Comparison of ENCODE assay signal across 19 cellular contexts in genomic region chr19:40356681-40357595, GRCh38. TPM values are rescaled to one million over a fixed set of nuclear protein-coding genes. Genes with fewer than 3 reads are reported as not detected.
DNase-seq lines count a peak whose midpoint lies in the region; ATAC-seq and TF ChIP-seq lines count a peak whose summit lies in the region.
"Had no signal": no experiment of that assay in that cellular context is flagged by ENCODE, and none has a peak within 500 bp of the region (broad histone marks: within the 10 kb centered on the region; RNA-seq: fewer than 3 reads in every experiment).

No MANE protein-coding gene starts in this region.

- H3K4me3 ChIP-seq in GM23338: no peak overlapping the region
- no peak overlapping the region for H3K4me3 ChIP-seq in astrocyte of the spinal cord (ENCODE audit: low read depth, low read length)
- no peak overlapping the region for H3K4me3 ChIP-seq in mesenchymal stem cell (ENCODE audit: insufficient read depth in 1 of 2, low read depth in 1 of 2, low read length in 2 of 2)
- H3K4me3 ChIP-seq in Karpas-422 (ENCODE audit: low read length): no peak overlapping the region
- H3K4me3 ChIP-seq: testis had no signal

- no peak overlapping the region for H3K14ac ChIP-seq in mesenchymal stem cell (ENCODE audit: low read length in 2 of 2)

- H3K9me3 Mint-ChIP-seq in CD14-positive monocyte (peaks cover 0 to 4% (median 0%) of the 10 kb centered on the region in 7 donors), GM23338 (no peaks in the 10 kb centered on the region)
- no peaks in the 10 kb centered on the region for H3K9me3 Mint-ChIP-seq in activated naive CD4-positive, alpha-beta T cell treated with anti-CD3 and anti-CD28 coated beads, Interleukin-2, amount 10 ng/mL, durations not matched to agents 7 days and 5 days
- H3K9me3 Mint-ChIP-seq in natural killer cell treated with Interleukin-12 subunit alpha and Interleukin-12 subunit beta and Interleukin-15 and Interleukin-18, amount 100 ng/mL, for 72 hours: no peaks in the 10 kb centered on the region
- H3K9me3 Mint-ChIP-seq: activated T-helper 1 cell treated with anti-CD3 and anti-CD28 coated beads, Interleukin-12 subunit alpha, Interleukin-12 subunit beta, Interleukin-2, Interleukin-4 antibody, amounts not matched to agents 30 ng/mL and 10 ng/mL and 1 ng/mL, durations not matched to agents 14 hours and 24 hours and 36 hours had no signal

- H3K4ac ChIP-seq in mesenchymal stem cell (ENCODE audit: low read depth in 1 of 2, low read length in 2 of 2): no peak overlapping the region

- intact Hi-C loops in CD14-positive monocyte (cut with micrococcal nuclease): no loop called here

- in situ Hi-C loops in astrocyte of the spinal cord (cut with HindIII; ENCODE audit: low sequenced_read_pairs): no loop called here

- no peaks in the 10 kb centered on the region; the same call in 1 of the 2 replicates for H4K20me1 ChIP-seq in GM23338 (replicated peaks; ENCODE audit: insufficient read depth)
- H4K20me1 ChIP-seq in Karpas-422 (ENCODE audit: insufficient read depth, low read depth, low read length): no peaks in the 10 kb centered on the region

- TF ChIP-seq CTCF in CD14-positive monocyte (IDR thresholded peaks at IDR 0.05): no peak
- TF ChIP-seq CTCF in GM23338 (conservative IDR thresholded peaks at IDR 0.05; ENCODE audit: low read depth in 2 of 2): no peak
- TF ChIP-seq CTCF in astrocyte of the spinal cord (IDR thresholded peaks at IDR 0.05; ENCODE audit: low read depth, low read length): no peak

- H4K8ac ChIP-seq in mesenchymal stem cell (ENCODE audit: low read length): peak overlapping the region; percentile 7

- peaks cover 63% of the 10 kb centered on the region for H3K4me1 Mint-ChIP-seq in CD14-positive monocyte
- peaks cover 22% of the 10 kb centered on the region for H3K4me1 Mint-ChIP-seq in GM23338
- H3K4me1 Mint-ChIP-seq in activated naive CD4-positive, alpha-beta T cell treated with anti-CD3 and anti-CD28 coated beads, Interleukin-2, amount 10 ng/mL, durations not matched to agents 7 days and 5 days: peaks cover 3% of the 10 kb centered on the region
- H3K4me1 Mint-ChIP-seq in natural killer cell treated with Interleukin-12 subunit alpha and Interleukin-12 subunit beta and Interleukin-15 and Interleukin-18, amount 100 ng/mL, for 72 hours (ENCODE audit: low read depth in 2 of 2): peaks cover 0 to 23% of the 10 kb centered on the region in 2 donors

- no peak overlapping the region for H2BK12ac ChIP-seq in mesenchymal stem cell (ENCODE audit: low read length in 2 of 2)

- H3K36me3 Mint-ChIP-seq in CD14-positive monocyte (peaks cover 13 to 34% of the 10 kb centered on the region in 2 donors), GM23338 (ENCODE audit: low read depth) (no peaks in the 10 kb centered on the region)
- H3K36me3 Mint-ChIP-seq in activated naive CD4-positive, alpha-beta T cell treated with anti-CD3 and anti-CD28 coated beads, Interleukin-2, amount 10 ng/mL, durations not matched to agents 7 days and 5 days: no peaks in the 10 kb centered on the region
- H3K36me3 Mint-ChIP-seq in natural killer cell treated with Interleukin-12 subunit alpha and Interleukin-12 subunit beta and Interleukin-15 and Interleukin-18, amount 100 ng/mL, for 72 hours: no peaks in the 10 kb centered on the region

- CTCF ChIA-PET in activated naive CD4-positive, alpha-beta T cell treated with anti-CD3 and anti-CD28 coated beads, Interleukin-2, amount 10 ng/mL, durations not matched to agents 7 days and 5 days (lab: Charles Lee): no interaction called here

- H3K27ac Mint-ChIP-seq in CD14-positive monocyte (peak overlapping the region; percentile 3 to 98 (median 74)), GM23338 (peak overlapping the region; percentile 6; the same call in 1 of the 2 replicates)
- H3K27ac Mint-ChIP-seq in activated naive CD4-positive, alpha-beta T cell treated with anti-CD3 and anti-CD28 coated beads, Interleukin-2, amount 10 ng/mL, durations not matched to agents 7 days and 5 days: no peak overlapping the region
- H3K27ac Mint-ChIP-seq in natural killer cell treated with Interleukin-12 subunit alpha and Interleukin-12 subunit beta and Interleukin-15 and Interleukin-18, amount 100 ng/mL, for 72 hours: no peak overlapping the region
- H3K27ac Mint-ChIP-seq: activated T-helper 1 cell treated with anti-CD3 and anti-CD28 coated beads, Interleukin-12 subunit alpha, Interleukin-12 subunit beta, Interleukin-2, Interleukin-4 antibody, amounts not matched to agents 30 ng/mL and 10 ng/mL and 1 ng/mL, durations not matched to agents 14 hours and 24 hours and 36 hours had no signal

- no peaks in the 10 kb centered on the region for H3K9me2 ChIP-seq in GM23338 (ENCODE audit: insufficient read depth)
- H3K9me2 ChIP-seq in Karpas-422 (replicated peaks; ENCODE audit: insufficient read depth, low read length): no peaks in the 10 kb centered on the region

- H3F3A ChIP-seq in GM23338 (replicated peaks; ENCODE audit: low read depth): no peaks in the 10 kb centered on the region

- H2AK5ac ChIP-seq in mesenchymal stem cell (ENCODE audit: low read length, severe bottlenecking): no peak overlapping the region

- no peak overlapping the region for H3K4me3 Mint-ChIP-seq in CD14-positive monocyte
- H3K4me3 Mint-ChIP-seq in GM23338: no peak overlapping the region
- no peak overlapping the region for H3K4me3 Mint-ChIP-seq in activated naive CD4-positive, alpha-beta T cell treated with anti-CD3 and anti-CD28 coated beads, Interleukin-2, amount 10 ng/mL, durations not matched to agents 7 days and 5 days
- no peak overlapping the region for H3K4me3 Mint-ChIP-seq in natural killer cell treated with Interleukin-12 subunit alpha and Interleukin-12 subunit beta and Interleukin-15 and Interleukin-18, amount 100 ng/mL, for 72 hours
- H3K4me3 Mint-ChIP-seq: activated T-helper 1 cell treated with anti-CD3 and anti-CD28 coated beads, Interleukin-12 subunit alpha, Interleukin-12 subunit beta, Interleukin-2, Interleukin-4 antibody, amounts not matched to agents 30 ng/mL and 10 ng/mL and 1 ng/mL, durations not matched to agents 14 hours and 24 hours and 36 hours had no signal

- H3K27ac ChIP-seq in GM23338 (ENCODE audit: low read depth) (no peak overlapping the region), mesenchymal stem cell (ENCODE audit: low read length, poor library complexity, severe bottlenecking) (no peak overlapping the region), Karpas-422 (ENCODE audit: low read length) (no peak overlapping the region)
- H3K27ac ChIP-seq: testis had no signal

- no peak overlapping the region for H3K18ac ChIP-seq in mesenchymal stem cell (ENCODE audit: low read depth in 1 of 2, low read length in 2 of 2)

- H3K4me2 ChIP-seq in GM23338 (no peak overlapping the region), mesenchymal stem cell (ENCODE audit: low read length, poor library complexity, severe bottlenecking) (no peak overlapping the region), Karpas-422 (ENCODE audit: low read depth, low read length, poor library complexity, severe bottlenecking) (no peak overlapping the region)

- no peak for DNase-seq in CD14-positive monocyte (ENCODE audit: low spot score)
- no peak for DNase-seq in GM23338 (ENCODE audit: low spot score)
- peak; percentile 55 for DNase-seq in astrocyte of the spinal cord (ENCODE audit: low read depth, low spot score)
- DNase-seq in mesenchymal stem cell: no peak
- DNase-seq in Karpas-422: no peak
- no peak for DNase-seq in activated naive CD4-positive, alpha-beta T cell treated with anti-CD3 and anti-CD28 coated beads, Interleukin-2, amount 10 ng/mL, durations not matched to agents 7 days and 5 days
- DNase-seq in natural killer cell treated with Interleukin-12 subunit alpha and Interleukin-12 subunit beta and Interleukin-15 and Interleukin-18, amount 100 ng/mL, for 72 hours (ENCODE audit: low spot score): no peak
- DNase-seq: Caco-2; foreskin melanocyte; GDM1; HCEC 1CT; NCI-H1436 treated with DMSO at 0.1 percent for 48 hours; stimulated activated CD4-positive, alpha-beta T cell treated with anti-CD3 and anti-CD28 coated beads, Interleukin-4, amount 100 ng/mL, for 4 hours; stimulated activated CD8-positive, alpha-beta memory T cell treated with anti-CD3 and anti-CD28 coated beads, Interleukin-4, amount 100 ng/mL, for 48 hours; testis had no signal

- no peak overlapping the region for H2BK15ac ChIP-seq in mesenchymal stem cell (ENCODE audit: low read depth, poor library complexity, severe bottlenecking)

- no peaks in the 10 kb centered on the region for H3K79me2 ChIP-seq in GM23338 (replicated peaks; ENCODE audit: insufficient read depth)
- no peaks in the 10 kb centered on the region for H3K79me2 ChIP-seq in Karpas-422 (ENCODE audit: low read length)

- no peak overlapping the region for H4K91ac ChIP-seq in mesenchymal stem cell (ENCODE audit: low read length)

- H3K23ac ChIP-seq in mesenchymal stem cell (ENCODE audit: low read length in 2 of 2): peak overlapping the region in 1 of 2 experiments; percentile 61

- peaks cover 41% of the 10 kb centered on the region for H3K79me1 ChIP-seq in mesenchymal stem cell (replicated peaks; ENCODE audit: low read length, poor library complexity, severe bottlenecking)

- H3K9me3 ChIP-seq in mesenchymal stem cell (ENCODE audit: control insufficient read depth, low read length): no peaks in the 10 kb centered on the region
- H3K9me3 ChIP-seq in Karpas-422 (ENCODE audit: low read length): no peaks in the 10 kb centered on the region
- H3K9me3 ChIP-seq: Caco-2, testis had no signal

- H3K9ac ChIP-seq in mesenchymal stem cell (ENCODE audit: low read length) (peak overlapping the region; percentile 17), Karpas-422 (ENCODE audit: low read length) (no peak overlapping the region)

- H2BK5ac ChIP-seq in mesenchymal stem cell (ENCODE audit: low read depth, low read length, poor library complexity, severe bottlenecking): no peak overlapping the region

- 95% methylated on average over 6 of the region's 6 CpGs for WGBS in mesenchymal stem cell

- H3K27me3 ChIP-seq in GM23338 (ENCODE audit: insufficient read depth): no peaks in the 10 kb centered on the region
- no peaks in the 10 kb centered on the region for H3K27me3 ChIP-seq in mesenchymal stem cell (ENCODE audit: control insufficient read depth in 1 of 2, insufficient read depth in 1 of 2, low read length in 2 of 2)
- H3K27me3 ChIP-seq in Karpas-422 (ENCODE audit: low read length): no peaks in the 10 kb centered on the region
- H3K27me3 ChIP-seq: testis had no signal

- H3K36me3 ChIP-seq in GM23338 (ENCODE audit: insufficient read depth): no peaks in the 10 kb centered on the region
- peaks cover 20 to 21% of the 10 kb centered on the region in 2 experiments for H3K36me3 ChIP-seq in mesenchymal stem cell (ENCODE audit: control insufficient read depth in 1 of 2, insufficient read depth in 2 of 2, low read depth in 1 of 2, low read length in 2 of 2)
- no peaks in the 10 kb centered on the region for H3K36me3 ChIP-seq in Karpas-422 (ENCODE audit: insufficient read depth, low read length)

- H3K4me1 ChIP-seq in GM23338 (ENCODE audit: insufficient read depth) (no peaks in the 10 kb centered on the region), mesenchymal stem cell (ENCODE audit: control insufficient read depth, insufficient read depth, low read depth, low read length) (peaks cover 9% of the 10 kb centered on the region), Karpas-422 (ENCODE audit: low read length) (peaks cover 16% of the 10 kb centered on the region)
- H3K4me1 ChIP-seq: Caco-2, testis had no signal

- no peak overlapping the region for H2BK120ac ChIP-seq in mesenchymal stem cell (ENCODE audit: low read depth, low read length)

- ATAC-seq in GM23338 (no peak), GM21367 (IDR thresholded peaks at IDR 0.05; ENCODE audit: unreplicated experiment) (no peak)
- no peak for ATAC-seq in natural killer cell treated with Interleukin-12 subunit alpha and Interleukin-12 subunit beta and Interleukin-15 and Interleukin-18, amount 100 ng/mL, for 72 hours

- H3K27me3 Mint-ChIP-seq in CD14-positive monocyte (ENCODE audit: low read depth in 3 of 3) (peaks cover 0 to 3% (median 1%) of the 10 kb centered on the region in 3 donors), GM23338 (ENCODE audit: insufficient read depth, low read depth, poor library complexity) (no peaks in the 10 kb centered on the region)
- H3K27me3 Mint-ChIP-seq in activated naive CD4-positive, alpha-beta T cell treated with anti-CD3 and anti-CD28 coated beads, Interleukin-2, amount 10 ng/mL, durations not matched to agents 7 days and 5 days: no peaks in the 10 kb centered on the region
- H3K27me3 Mint-ChIP-seq in natural killer cell treated with Interleukin-12 subunit alpha and Interleukin-12 subunit beta and Interleukin-15 and Interleukin-18, amount 100 ng/mL, for 72 hours: no peaks in the 10 kb centered on the region

- H2AFZ ChIP-seq in GM23338 (no peak overlapping the region), mesenchymal stem cell (ENCODE audit: low read depth, low read length) (no peak overlapping the region), Karpas-422 (ENCODE audit: low read length) (no peak overlapping the region)

RNA-seq across cellular contexts. Expression of gene PLD3, which starts 8.4 kb away (rescaled TPM):
- polyA plus RNA-seq in CD14-positive monocyte (100 to 1,000 TPM; 168 to 170 TPM), GM23338 (2016; fragmentation: Nextera tagmentation; extraction: Ambion mirVana) (179 and 181 TPM in 2 replicates)
- 488 and 490 TPM in 2 replicates for total RNA-seq in GM23338 (2014; rRNA removed; shearing (Covaris generic))
- polyA plus RNA-seq in mesenchymal stem cell (2013, experiment 1 of 2): 586 TPM
- 580 TPM for polyA plus RNA-seq in mesenchymal stem cell (2013, experiment 2 of 2)
- total RNA-seq in Karpas-422 (2014; rRNA removed; shearing (Covaris generic); ENCODE audit: low replicate concordance): 83.2 and 90.2 TPM in 2 replicates
- 10 to 100 TPM; 67.4 to 92.0 TPM for total RNA-seq in natural killer cell treated with Interleukin-12 subunit alpha and Interleukin-12 subunit beta and Interleukin-15 and Interleukin-18, amount 100 ng/mL, for 72 hours

RNA-seq across cellular contexts. Expression of gene C19orf47, which starts 8.7 kb away (rescaled TPM):
- 1 to 10 TPM; 7.6 to 8.0 TPM for polyA plus RNA-seq in CD14-positive monocyte
- total RNA-seq in GM23338 (2014; rRNA removed; shearing (Covaris generic)): 17.2 and 26.6 TPM in 2 replicates
- 13.1 and 15.2 TPM in 2 replicates for polyA plus RNA-seq in GM23338 (2016; fragmentation: Nextera tagmentation; extraction: Ambion mirVana)
- polyA plus RNA-seq in mesenchymal stem cell (2013, experiment 1 of 2): 12.7 TPM
- 12.8 TPM for polyA plus RNA-seq in mesenchymal stem cell (2013, experiment 2 of 2)
- total RNA-seq in Karpas-422 (2014; rRNA removed; shearing (Covaris generic); ENCODE audit: low replicate concordance): 11.7 and 14.5 TPM in 2 replicates
- 10 to 100 TPM; 18.1 to 33.5 TPM for total RNA-seq in natural killer cell treated with Interleukin-12 subunit alpha and Interleukin-12 subunit beta and Interleukin-15 and Interleukin-18, amount 100 ng/mL, for 72 hours

RNA-seq across cellular contexts. Expression of gene HIPK4, which starts 33.0 kb away (rescaled TPM):
- polyA plus RNA-seq in CD14-positive monocyte (not detected), GM23338 (2016; fragmentation: Nextera tagmentation; extraction: Ambion mirVana) (0.21 and 0.37 TPM in 2 replicates)
- total RNA-seq in GM23338 (2014; rRNA removed; shearing (Covaris generic)): 0.52 TPM in 1 of 2 replicates, not detected in the other
- polyA plus RNA-seq in mesenchymal stem cell (2013, experiment 1 of 2): 0.29 TPM
- 0.25 TPM for polyA plus RNA-seq in mesenchymal stem cell (2013, experiment 2 of 2)
- total RNA-seq in Karpas-422 (2014; rRNA removed; shearing (Covaris generic); ENCODE audit: low replicate concordance): not detected in 2 replicates
- total RNA-seq in natural killer cell treated with Interleukin-12 subunit alpha and Interleukin-12 subunit beta and Interleukin-15 and Interleukin-18, amount 100 ng/mL, for 72 hours: not detected
- total RNA-seq: activated T-helper 1 cell treated with anti-CD3 and anti-CD28 coated beads, Interleukin-12 subunit alpha, Interleukin-12 subunit beta, Interleukin-2, Interleukin-4 antibody, amounts not matched to agents 30 ng/mL and 10 ng/mL and 1 ng/mL, durations not matched to agents 14 hours and 24 hours and 36 hours; Caco-2; HT1080; skeletal muscle tissue had no signal

RNA-seq across cellular contexts. Expression of gene PRX, which starts 56.2 kb away (rescaled TPM):
- polyA plus RNA-seq in CD14-positive monocyte (under 1 TPM in 1 of 2 donors, not detected in 1; 0.13 TPM), GM23338 (2016; fragmentation: Nextera tagmentation; extraction: Ambion mirVana) (4.1 and 4.2 TPM in 2 replicates)
- 4.2 and 4.3 TPM in 2 replicates for total RNA-seq in GM23338 (2014; rRNA removed; shearing (Covaris generic))
- 2.1 TPM for polyA plus RNA-seq in mesenchymal stem cell (2013, experiment 1 of 2)
- polyA plus RNA-seq in mesenchymal stem cell (2013, experiment 2 of 2): 1.9 TPM
- total RNA-seq in Karpas-422 (2014; rRNA removed; shearing (Covaris generic); ENCODE audit: low replicate concordance): 0.56 and 0.61 TPM in 2 replicates
- total RNA-seq in natural killer cell treated with Interleukin-12 subunit alpha and Interleukin-12 subunit beta and Interleukin-15 and Interleukin-18, amount 100 ng/mL, for 72 hours: under 1 TPM; 0.48 to 0.78 TPM
- total RNA-seq: HT1080 had no signal

Comparison
In these comparisons a context has a peak if more than half of its experiments do, and no peak if none do; other contexts are left out.
1. H3K27ac Mint-ChIP-seq: peak in CD14-positive monocyte (7 of 7) and GM23338 (single experiment); none in activated naive CD4-positive, alpha-beta T cell treated with anti-CD3 and anti-CD28 coated beads, Interleukin-2, amount 10 ng/mL, durations not matched to agents 7 days and 5 days (single experiment) and natural killer cell treated with Interleukin-12 subunit alpha and Interleukin-12 subunit beta and Interleukin-15 and Interleukin-18, amount 100 ng/mL, for 72 hours (0 of 2).